Comparison of ENCODE assay signal across 1 cellular context in genomic region chr16:68022728-68023537, GRCh38.
A peak's percentile ranks its signal among the peaks of the same experiment; 100 is the strongest.
TF ChIP-seq lines count a peak whose summit lies in the region.

DDX28 (minus strand) TSS chr16:68023232; CDS start chr16:68023202, 30 bp downstream.
DUS2 (plus strand) TSS chr16:68023284; CDS start chr16:68038024, 14,740 bp downstream.

TF ChIP-seq in K562, 482 proteins besides CTCF, POLR2A, EP300 and RAD21 (continued from another document and continues in another):
- TF ChIP-seq MITF (IDR thresholded peaks at IDR 0.05), result peak; percentile 32; the same call in 1 of the 2 replicates
- TF ChIP-seq FOXA3 (CRISPR knock-in tag; conservative IDR thresholded peaks at IDR 0.05 in 1 of 2, IDR thresholded peaks at IDR 0.05 in 1 of 2), result 0 out of 4 replicates have a peak, but pooled peaks of 1 of the 2 experiments have one; percentile 58
- TF ChIP-seq HDAC1 (IDR thresholded peaks at IDR 0.05), result peak; percentile 15 to 98; a peak in 2 of 4 replicates
- TF ChIP-seq NFIC (IDR thresholded peaks at IDR 0.05), result peak; percentile 51
- peak; percentile 54; the same call in 1 of the 2 replicates for TF ChIP-seq ZNF395 (CRISPR knock-in tag; IDR thresholded peaks at IDR 0.05)
- TF ChIP-seq ZFX (CRISPR knock-in tag; IDR thresholded peaks at IDR 0.05), result peak; percentile 84
- TF ChIP-seq ZBTB40 (IDR thresholded peaks at IDR 0.05), result peak; percentile 50
- 0 out of 2 replicates have a peak, but pooled peaks have one; percentile 13 for TF ChIP-seq ZBTB40 (CRISPR knock-in tag; IDR thresholded peaks at IDR 0.05)
- peak; percentile 71; the same call in 1 of the 2 replicates for TF ChIP-seq RB1 (IDR thresholded peaks at IDR 0.05; ENCODE audit: low read depth)
- peak; percentile 96 for TF ChIP-seq POLR2G (IDR thresholded peaks at IDR 0.05; ENCODE audit: low read depth, low read length)
- TF ChIP-seq TFE3 (CRISPR knock-in tag; IDR thresholded peaks at IDR 0.05), result peak; percentile 43; the same call in 1 of the 2 replicates
- peak; percentile 96 for TF ChIP-seq ZBTB12 (CRISPR knock-in tag; IDR thresholded peaks at IDR 0.05)
- TF ChIP-seq POU5F1 (IDR thresholded peaks at IDR 0.05; ENCODE audit: borderline replicate concordance, low read depth, low read length, partially characterized antibody), result peak; percentile 96
- TF ChIP-seq ZNF224 (CRISPR knock-in tag; IDR thresholded peaks at IDR 0.05), result no peak
- no peak for TF ChIP-seq HMG20B (CRISPR knock-in tag; IDR thresholded peaks at IDR 0.05)
- no peak for TF ChIP-seq ETS2 (tag; IDR thresholded peaks at IDR 0.05; ENCODE audit: borderline replicate concordance, poor library complexity, severe bottlenecking)
- TF ChIP-seq E2F5 (CRISPR knock-in tag; IDR thresholded peaks at IDR 0.05), result no peak
- TF ChIP-seq CREB3L1 (IDR thresholded peaks at IDR 0.05; ENCODE audit: borderline replicate concordance, low read depth), result peak; percentile 53; the same call in 1 of the 2 replicates
- TF ChIP-seq KHSRP (IDR thresholded peaks at IDR 0.05), result peak; percentile 95
- TF ChIP-seq SRF (CRISPR knock-in tag; IDR thresholded peaks at IDR 0.05), result 0 out of 4 replicates have a peak, but pooled peaks of 1 of the 2 experiments have one; percentile 17
- TF ChIP-seq NR2F6 (CRISPR knock-in tag; IDR thresholded peaks at IDR 0.05), result no peak
- peak; percentile 100 for TF ChIP-seq C11orf30 (IDR thresholded peaks at IDR 0.05; ENCODE audit: low read depth)
- no peak; the same call in 1 of the 2 replicates for TF ChIP-seq NR1H2 (CRISPR knock-in tag; IDR thresholded peaks at IDR 0.05)
- TF ChIP-seq MYNN (IDR thresholded peaks at IDR 0.05), result no peak
- 0 out of 2 replicates have a peak, but pooled peaks have one; percentile 29 for TF ChIP-seq MYNN (CRISPR knock-in tag; IDR thresholded peaks at IDR 0.05)
- TF ChIP-seq ZNF282 (CRISPR knock-in tag; IDR thresholded peaks at IDR 0.05), result peak; percentile 55
- TF ChIP-seq TEAD1 (CRISPR knock-in tag; IDR thresholded peaks at IDR 0.05), result peak in 1 of 2 experiments; percentile 69; a peak in 1 of 4 replicates
- TF ChIP-seq RBM25 (IDR thresholded peaks at IDR 0.05; ENCODE audit: low read depth, low read length, severe bottlenecking), result no peak
- TF ChIP-seq MYBL2 (IDR thresholded peaks at IDR 0.05; ENCODE audit: low read depth), result peak; percentile 16; the same call in 1 of the 2 replicates
- no peak for TF ChIP-seq MYBL2 (CRISPR knock-in tag; IDR thresholded peaks at IDR 0.05; ENCODE audit: borderline replicate concordance)
- peak in 1 of 2 experiments; percentile 22; a peak in 1 of 4 replicates for TF ChIP-seq NONO (IDR thresholded peaks at IDR 0.05; ENCODE audit: low read depth in 2 of 2, low read length in 1 of 2)
- peak; percentile 98 for TF ChIP-seq RBFOX2 (IDR thresholded peaks at IDR 0.05; ENCODE audit: low read depth, low read length)
- TF ChIP-seq E2F4 (CRISPR knock-in tag; IDR thresholded peaks at IDR 0.05; ENCODE audit: low read depth), result peak; percentile 52; the same call in 1 of the 2 replicates
- peak; percentile 52 for TF ChIP-seq HMGN3 (IDR thresholded peaks at IDR 0.05; ENCODE audit: borderline replicate concordance, extremely low read depth, insufficient read length, low read depth, low read length)
- TF ChIP-seq NRF1 (conservative IDR thresholded peaks at IDR 0.05 in 1 of 2, IDR thresholded peaks at IDR 0.05 in 1 of 2), result peak; percentile 77
- TF ChIP-seq HMBOX1 (IDR thresholded peaks at IDR 0.05), result no peak
- TF ChIP-seq CREB1 (IDR thresholded peaks at IDR 0.05), result peak; percentile 96
- peak; percentile 100 for TF ChIP-seq CREB1 (CRISPR knock-in tag; IDR thresholded peaks at IDR 0.05)
- no peak for TF ChIP-seq ZNF212 (CRISPR knock-in tag; IDR thresholded peaks at IDR 0.05)
- TF ChIP-seq NR4A1 (CRISPR knock-in tag; IDR thresholded peaks at IDR 0.05), result no peak
- no peak for TF ChIP-seq NR4A1 (tag; IDR thresholded peaks at IDR 0.05)
- 0 out of 2 replicates have a peak, but pooled peaks have one; percentile 14 for TF ChIP-seq TCF3 (CRISPR knock-in tag; IDR thresholded peaks at IDR 0.05)
- TF ChIP-seq ZBTB17 (CRISPR knock-in tag; IDR thresholded peaks at IDR 0.05), result peak; percentile 11; the same call in 1 of the 2 replicates
- peak; percentile 65; the same call in 1 of the 2 replicates for TF ChIP-seq HDAC8 (tag; IDR thresholded peaks at IDR 0.05)
- no peak for TF ChIP-seq EGR1 (conservative IDR thresholded peaks at IDR 0.05)
- TF ChIP-seq SUPT5H (IDR thresholded peaks at IDR 0.05), result peak; percentile 89
